Comparison of ENCODE assay signal across 17 cellular contexts in the genomic region with DNA sequence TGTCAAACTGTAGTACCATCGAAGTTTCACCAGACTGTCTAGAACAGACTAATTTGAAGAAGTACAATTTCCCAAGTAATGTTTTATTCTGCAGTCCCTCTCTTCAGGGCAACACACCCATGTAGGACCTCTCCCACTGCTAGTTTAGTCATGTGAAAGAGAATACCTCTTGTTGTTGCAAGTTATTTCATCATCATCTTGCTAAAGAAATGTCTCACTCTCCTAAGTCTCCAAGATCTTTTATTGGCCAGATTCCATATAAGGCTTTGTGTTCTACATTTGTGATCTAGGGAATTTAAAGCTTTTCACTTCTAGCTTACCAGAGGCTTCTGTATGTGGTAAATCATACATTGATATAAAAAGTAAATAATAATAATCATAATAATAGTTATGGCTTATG.
DNase-seq lines count a peak whose midpoint lies in the region; ATAC-seq, FAIRE-seq and TF ChIP-seq lines count a peak whose summit lies in the region.
"Had no signal": no experiment of that assay in that cellular context is flagged by ENCODE, and none has a peak within 500 bp of the region (broad histone marks: within the 10 kb centered on the region; RNA-seq: fewer than 3 reads in every experiment).

No MANE protein-coding gene starts in this region.

- H3K4me1 ChIP-seq in keratinocyte (ENCODE audit: control insufficient read depth, extremely low read depth, insufficient read depth, low read length) (peaks cover 3% of the 10 kb centered on the region), psoas muscle (no peaks in the 10 kb centered on the region)

- DNase-seq in BJ (ENCODE audit: low read depth) (peak; percentile 11), NCI-H226 (peak; percentile 53), cardiac fibroblast (ENCODE audit: low read depth in 2 of 2) (peak; percentile 72 to 74), keratinocyte (ENCODE audit: low read depth, low spot score) (no peak), psoas muscle (no peak)
- no peak for DNase-seq in T-helper 2 cell treated with Interferon-gamma antibody and Interleukin-4, amounts not matched to agents 5 μg/mL and 100 μg/mL, for 36 hours (ENCODE audit: low spot score)
- DNase-seq: activated CD4-positive, alpha-beta T cell treated with anti-CD3 and anti-CD28 coated beads, Interleukin-2, amount 10 ng/mL, durations not matched to agents 7 days and 5 days; activated naive CD4-positive, alpha-beta T cell; left cardiac atrium; NCI-H748 treated with DMSO at 0.1 percent for 48 hours; stimulated activated CD4-positive, alpha-beta T cell treated with anti-CD3 and anti-CD28 coated beads, Interleukin-4, amount 100 ng/mL, for 24 hours had no signal

- ATAC-seq in psoas muscle (no peak), GM18511 (IDR thresholded peaks at IDR 0.05; ENCODE audit: unreplicated experiment) (no peak), HG02981 (IDR thresholded peaks at IDR 0.05; ENCODE audit: unreplicated experiment) (no peak)
- ATAC-seq: left cardiac atrium, Panc1, SK-N-SH treated with all-trans-retinoic acid at 6 μM for 48 hours had no signal

- H3K4me3 ChIP-seq in BJ (ENCODE audit: low read depth, low read length) (no peak overlapping the region), cardiac fibroblast (replicated peaks in 1 of 2; ENCODE audit: low read depth in 2 of 2, low read length in 2 of 2) (no peak overlapping the region), keratinocyte (ENCODE audit: control insufficient read depth in 2 of 3, extremely low read depth in 1 of 3, insufficient read depth in 2 of 3, low read depth in 1 of 3, low read length in 3 of 3) (no peak overlapping the region), psoas muscle (no peak overlapping the region)
- H3K4me3 ChIP-seq: coronary artery had no signal

- H3K4me3 Mint-ChIP-seq in T-helper 2 cell treated with Interferon-gamma antibody and Interleukin-4, amounts not matched to agents 5 μg/mL and 100 μg/mL, for 36 hours = no peak overlapping the region
- H3K4me3 Mint-ChIP-seq: activated CD4-positive, alpha-beta T cell treated with anti-CD3 and anti-CD28 coated beads, Interleukin-2, amount 10 ng/mL, durations not matched to agents 7 days and 5 days had no signal

- H3K36me3 Mint-ChIP-seq in T-helper 2 cell treated with Interferon-gamma antibody and Interleukin-4, amounts not matched to agents 5 μg/mL and 100 μg/mL, for 36 hours (ENCODE audit: low read depth) = no peaks in the 10 kb centered on the region

- no peak overlapping the region for H3K9ac ChIP-seq in keratinocyte (ENCODE audit: control insufficient read depth, extremely low read depth, insufficient read depth, low read length)

- no peak overlapping the region for H3K27ac ChIP-seq in keratinocyte (ENCODE audit: control insufficient read depth, insufficient read depth, low read length)
- no peak overlapping the region for H3K27ac ChIP-seq in psoas muscle
- H3K27ac ChIP-seq: coronary artery had no signal

- no peaks in the 10 kb centered on the region for H3K9me1 ChIP-seq in keratinocyte (ENCODE audit: control insufficient read depth, extremely low read depth, insufficient read depth, low read length)

- POLR2A ChIA-PET in BJ (lab: Charles Lee) = no interaction called here

- H2AFZ ChIP-seq in keratinocyte (ENCODE audit: control insufficient read depth, low read length) = no peak overlapping the region

- H3K4me1 Mint-ChIP-seq in T-helper 2 cell treated with Interferon-gamma antibody and Interleukin-4, amounts not matched to agents 5 μg/mL and 100 μg/mL, for 36 hours (ENCODE audit: low read depth) = no peaks in the 10 kb centered on the region
- H3K4me1 Mint-ChIP-seq: activated CD4-positive, alpha-beta T cell treated with anti-CD3 and anti-CD28 coated beads, Interleukin-2, amount 10 ng/mL, durations not matched to agents 7 days and 5 days had no signal

- 61 to 100% (median 89%) methylated on average over 1 of the region's 1 CpG for WGBS in psoas muscle, 3 donors

- H3K27ac Mint-ChIP-seq in T-helper 2 cell treated with Interferon-gamma antibody and Interleukin-4, amounts not matched to agents 5 μg/mL and 100 μg/mL, for 36 hours = no peak overlapping the region
- H3K27ac Mint-ChIP-seq: activated CD4-positive, alpha-beta T cell treated with anti-CD3 and anti-CD28 coated beads, Interleukin-2, amount 10 ng/mL, durations not matched to agents 7 days and 5 days had no signal

- intact Hi-C loops in psoas muscle (cut with DNase I) = no loop called here

- H3K27me3 ChIP-seq in BJ (ENCODE audit: control insufficient read depth, insufficient read depth, low read length) (no peaks in the 10 kb centered on the region), keratinocyte (ENCODE audit: control insufficient read depth, extremely low read depth, insufficient read depth, low read length) (no peaks in the 10 kb centered on the region), psoas muscle (ENCODE audit: insufficient read depth in 3 of 3, low read length in 2 of 3) (no peaks in the 10 kb centered on the region)

- H3K27me3 Mint-ChIP-seq in T-helper 2 cell treated with Interferon-gamma antibody and Interleukin-4, amounts not matched to agents 5 μg/mL and 100 μg/mL, for 36 hours (ENCODE audit: low read depth) = no peaks in the 10 kb centered on the region
- H3K27me3 Mint-ChIP-seq: activated CD4-positive, alpha-beta T cell treated with anti-CD3 and anti-CD28 coated beads, Interleukin-2, amount 10 ng/mL, durations not matched to agents 7 days and 5 days had no signal

- no peak for FAIRE-seq in keratinocyte (lab: Jason Lieb, UNC)
- FAIRE-seq: TTC549 had no signal

- peak overlapping the region; percentile 48 for H3K4me2 ChIP-seq in keratinocyte (ENCODE audit: control insufficient read depth, extremely low read depth, insufficient read depth, low read depth, low read length)

- H3K9me3 Mint-ChIP-seq in T-helper 2 cell treated with Interferon-gamma antibody and Interleukin-4, amounts not matched to agents 5 μg/mL and 100 μg/mL, for 36 hours = peaks cover 2% of the 10 kb centered on the region
- H3K9me3 Mint-ChIP-seq: activated CD4-positive, alpha-beta T cell treated with anti-CD3 and anti-CD28 coated beads, Interleukin-2, amount 10 ng/mL, durations not matched to agents 7 days and 5 days had no signal

- H3K79me2 ChIP-seq in keratinocyte (ENCODE audit: control insufficient read depth, insufficient read depth, low read length) = no peaks in the 10 kb centered on the region

- TF ChIP-seq CTCF in BJ (IDR thresholded peaks at IDR 0.05; ENCODE audit: insufficient read depth, low read depth, low read length) = no peak
- no peak for TF ChIP-seq CTCF in cardiac fibroblast (IDR thresholded peaks at IDR 0.05; ENCODE audit: low read depth, low read length)
- no peak for TF ChIP-seq CTCF in keratinocyte (optimal IDR thresholded peaks at IDR 0.05 in 1 of 3, IDR thresholded peaks at IDR 0.05 in 1 of 3, conservative IDR thresholded peaks at IDR 0.05 in 1 of 3; ENCODE audit: extremely low read depth in 1 of 3, insufficient read depth in 2 of 3, low read length in 3 of 3)
- TF ChIP-seq CTCF in psoas muscle (IDR thresholded peaks at IDR 0.05) = no peak

- CTCF ChIA-PET in BJ (lab: Yijun Ruan, JAX) = interaction anchor here (1.4 kb wide), 1 partner anchor 9 kb away, joined by 7 read pairs; no protein-coding TSS in a partner anchor

- dilution Hi-C loops in keratinocyte (cut with MboI; ENCODE audit: extremely low pct_ligation_motif_present, low sequenced_read_pairs) = no loop called here

- no peaks in the 10 kb centered on the region for H4K20me1 ChIP-seq in keratinocyte (ENCODE audit: control insufficient read depth, extremely low read depth, insufficient read depth, low read length)

- H3K9me3 ChIP-seq in keratinocyte (ENCODE audit: control insufficient read depth, low read depth, low read length) = no peaks in the 10 kb centered on the region
- no peaks in the 10 kb centered on the region for H3K9me3 ChIP-seq in psoas muscle

- H3K36me3 ChIP-seq in BJ (ENCODE audit: control insufficient read depth, insufficient read depth, low read length) = no peaks in the 10 kb centered on the region
- H3K36me3 ChIP-seq in keratinocyte (ENCODE audit: control insufficient read depth in 2 of 2, extremely low read depth in 1 of 2, insufficient read depth in 2 of 2, low read length in 2 of 2) = no peaks in the 10 kb centered on the region
- H3K36me3 ChIP-seq in psoas muscle (ENCODE audit: insufficient read depth in 1 of 2, low read depth in 1 of 2) = no peaks in the 10 kb centered on the region

Comparison
In these comparisons a context has a peak if more than half of its experiments do, and no peak if none do; other contexts are left out.
1. DNase-seq: peak in BJ (single experiment), NCI-H226 (single experiment) and cardiac fibroblast (2 of 2); none in keratinocyte (single experiment), T-helper 2 cell treated with Interferon-gamma antibody and Interleukin-4, amounts not matched to agents 5 μg/mL and 100 μg/mL, for 36 hours (single experiment) and psoas muscle (0 of 2).